In the genomic region with DNA sequence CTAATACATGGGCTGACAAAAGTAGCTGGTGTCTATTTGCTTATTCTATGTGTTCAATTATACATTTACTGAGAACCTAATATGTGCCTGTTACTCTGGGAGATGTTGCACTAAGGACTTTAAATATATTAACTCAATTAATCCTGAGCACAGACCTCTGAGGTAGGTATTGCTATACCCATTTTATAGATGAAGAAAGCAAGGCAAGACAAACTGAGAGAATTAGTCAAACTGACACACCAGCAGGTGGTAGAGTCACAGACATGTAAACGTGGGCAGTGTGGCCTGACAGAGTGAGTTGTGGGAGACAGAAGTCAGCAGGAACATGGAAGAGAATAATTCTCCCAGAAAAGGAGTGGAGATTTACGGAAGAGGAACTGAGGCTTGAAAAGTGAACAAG, we compare ENCODE assay signal across 19 cellular contexts.
"Had no signal": no experiment of that assay in that cellular context is flagged by ENCODE, and none has a peak within 500 bp of the region (broad histone marks: within the 10 kb centered on the region; RNA-seq: fewer than 3 reads in every experiment).

No MANE protein-coding gene starts in this region.

- H3K4me3 ChIP-seq: coronary artery, lung, psoas muscle, right lobe of liver, stomach, thoracic aorta, transverse colon had no signal

- H3K27ac ChIP-seq: coronary artery, neutrophil, psoas muscle, right lobe of liver, stomach, thoracic aorta, transverse colon had no signal

- H3K27me3 Mint-ChIP-seq: naive B cell had no signal

- H3K36me3 ChIP-seq: neutrophil, right lobe of liver, stomach, thoracic aorta, transverse colon had no signal

- DNase-seq: effector CD8-positive, alpha-beta T cell; foreskin melanocyte; head of caudate nucleus; hippocampal formation; left colon; left ventricle myocardium superior; mesenchymal stem cell; naive B cell; psoas muscle; right lobe of liver; stimulated activated CD4-positive, alpha-beta T cell treated with anti-CD3 and anti-CD28 coated beads, Interleukin-4, amount 100 ng/mL, for 1 hour; stimulated activated naive CD4-positive, alpha-beta T cell; stomach; substantia nigra; transverse colon had no signal

- H3K9me3 ChIP-seq: neutrophil, psoas muscle, right lobe of liver, stomach, thoracic aorta, transverse colon had no signal

- H3K27me3 ChIP-seq: neutrophil, right lobe of liver, stomach, transverse colon had no signal
